Comparison of ENCODE assay signal across 1 cellular context in the genomic region with DNA sequence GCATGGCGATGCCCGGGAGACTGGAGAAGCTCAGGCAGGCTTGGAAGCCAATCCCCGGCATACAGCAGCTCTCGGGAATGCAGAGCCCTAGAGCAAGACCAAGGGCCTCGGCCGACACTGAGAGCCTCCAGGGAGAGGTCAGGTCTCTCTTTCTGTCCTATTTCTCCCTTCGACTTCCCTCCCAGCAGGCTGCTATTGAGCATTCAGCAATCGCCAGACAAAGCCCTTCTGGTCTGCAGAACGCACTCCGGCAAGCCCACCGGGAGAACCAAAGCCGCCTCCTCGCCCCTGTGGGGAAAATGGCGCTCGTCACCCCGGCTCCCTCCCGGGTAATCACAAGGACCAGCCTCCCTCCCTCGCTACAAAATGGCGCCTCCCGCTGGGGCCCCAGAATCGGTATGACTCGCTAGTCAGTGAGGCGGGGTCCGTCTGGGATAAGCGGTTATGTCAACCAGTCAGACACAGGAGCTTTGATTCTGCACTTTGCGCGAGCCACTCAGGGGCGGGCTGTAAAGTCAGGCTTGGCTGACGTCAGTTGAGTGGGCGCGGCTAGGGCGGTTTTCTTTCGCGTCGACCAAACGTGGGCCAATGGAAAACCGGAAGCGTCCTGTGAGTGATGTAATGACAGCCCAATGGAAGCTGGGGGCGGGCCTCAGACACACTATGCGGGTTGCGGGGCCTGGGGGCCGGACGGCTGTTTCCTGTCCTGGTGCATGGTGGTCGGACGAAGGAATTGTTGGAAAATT.
TF ChIP-seq lines count a peak whose summit lies in the region.

Gene ZNF143, plus strand, starts transcription at position 691 of the 746 bp plus-strand sequence. CDS start 10,297 bp downstream, outside the sequence.

TF ChIP-seq in GM12878, 131 proteins besides CTCF, POLR2A, EP300 and RAD21 (continued from another document and continues in another):
- TF ChIP-seq CBX5 (IDR thresholded peaks at IDR 0.05; ENCODE audit: low read depth): peak; percentile 79; the same call in 1 of the 2 replicates
- TF ChIP-seq GABPA (IDR thresholded peaks at IDR 0.05; ENCODE audit: low read depth): peak; percentile 94
- TF ChIP-seq SREBF2 (IDR thresholded peaks at IDR 0.05; ENCODE audit: low read length): no peak
- TF ChIP-seq EGR1 (IDR thresholded peaks at IDR 0.05; ENCODE audit: borderline replicate concordance in 1 of 2, low read depth in 2 of 2, low read length in 2 of 2): peak in 1 of 2 experiments; percentile 33; a peak in 1 of 3 replicates
- no peak for TF ChIP-seq SUPT20H (IDR thresholded peaks at IDR 0.05; ENCODE audit: borderline replicate concordance, control insufficient read depth, low read depth, low read length)
- TF ChIP-seq TCF7 (IDR thresholded peaks at IDR 0.05; ENCODE audit: borderline replicate concordance): no peak; the same call in 1 of the 2 replicates
- TF ChIP-seq MYB (IDR thresholded peaks at IDR 0.05; ENCODE audit: borderline replicate concordance, low read depth, low read length): no peak
- peak; percentile 97 for TF ChIP-seq YY1 (IDR thresholded peaks at IDR 0.05; ENCODE audit: low read depth, low read length)
- no peak for TF ChIP-seq YBX1 (IDR thresholded peaks at IDR 0.05)
- peak; percentile 79 for TF ChIP-seq NR2C1 (IDR thresholded peaks at IDR 0.05)
- no peak; the same call in 1 of the 2 replicates for TF ChIP-seq JUNB (IDR thresholded peaks at IDR 0.05)
- TF ChIP-seq KDM1A (IDR thresholded peaks at IDR 0.05; ENCODE audit: borderline replicate concordance): no peak
- TF ChIP-seq RCOR1 (conservative IDR thresholded peaks at IDR 0.05; ENCODE audit: low read depth, low read length): no peak
- TF ChIP-seq, protein P1, sequence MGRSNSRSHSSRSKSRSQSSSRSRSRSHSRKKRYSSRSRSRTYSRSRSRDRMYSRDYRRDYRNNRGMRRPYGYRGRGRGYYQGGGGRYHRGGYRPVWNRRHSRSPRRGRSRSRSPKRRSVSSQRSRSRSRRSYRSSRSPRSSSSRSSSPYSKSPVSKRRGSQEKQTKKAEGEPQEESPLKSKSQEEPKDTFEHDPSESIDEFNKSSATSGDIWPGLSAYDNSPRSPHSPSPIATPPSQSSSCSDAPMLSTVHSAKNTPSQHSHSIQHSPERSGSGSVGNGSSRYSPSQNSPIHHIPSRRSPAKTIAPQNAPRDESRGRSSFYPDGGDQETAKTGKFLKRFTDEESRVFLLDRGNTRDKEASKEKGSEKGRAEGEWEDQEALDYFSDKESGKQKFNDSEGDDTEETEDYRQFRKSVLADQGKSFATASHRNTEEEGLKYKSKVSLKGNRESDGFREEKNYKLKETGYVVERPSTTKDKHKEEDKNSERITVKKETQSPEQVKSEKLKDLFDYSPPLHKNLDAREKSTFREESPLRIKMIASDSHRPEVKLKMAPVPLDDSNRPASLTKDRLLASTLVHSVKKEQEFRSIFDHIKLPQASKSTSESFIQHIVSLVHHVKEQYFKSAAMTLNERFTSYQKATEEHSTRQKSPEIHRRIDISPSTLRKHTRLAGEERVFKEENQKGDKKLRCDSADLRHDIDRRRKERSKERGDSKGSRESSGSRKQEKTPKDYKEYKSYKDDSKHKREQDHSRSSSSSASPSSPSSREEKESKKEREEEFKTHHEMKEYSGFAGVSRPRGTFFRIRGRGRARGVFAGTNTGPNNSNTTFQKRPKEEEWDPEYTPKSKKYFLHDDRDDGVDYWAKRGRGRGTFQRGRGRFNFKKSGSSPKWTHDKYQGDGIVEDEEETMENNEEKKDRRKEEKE (IDR thresholded peaks at IDR 0.05): no peak
- no peak for TF ChIP-seq ZNF622 (IDR thresholded peaks at IDR 0.05)
- TF ChIP-seq, protein P2, sequence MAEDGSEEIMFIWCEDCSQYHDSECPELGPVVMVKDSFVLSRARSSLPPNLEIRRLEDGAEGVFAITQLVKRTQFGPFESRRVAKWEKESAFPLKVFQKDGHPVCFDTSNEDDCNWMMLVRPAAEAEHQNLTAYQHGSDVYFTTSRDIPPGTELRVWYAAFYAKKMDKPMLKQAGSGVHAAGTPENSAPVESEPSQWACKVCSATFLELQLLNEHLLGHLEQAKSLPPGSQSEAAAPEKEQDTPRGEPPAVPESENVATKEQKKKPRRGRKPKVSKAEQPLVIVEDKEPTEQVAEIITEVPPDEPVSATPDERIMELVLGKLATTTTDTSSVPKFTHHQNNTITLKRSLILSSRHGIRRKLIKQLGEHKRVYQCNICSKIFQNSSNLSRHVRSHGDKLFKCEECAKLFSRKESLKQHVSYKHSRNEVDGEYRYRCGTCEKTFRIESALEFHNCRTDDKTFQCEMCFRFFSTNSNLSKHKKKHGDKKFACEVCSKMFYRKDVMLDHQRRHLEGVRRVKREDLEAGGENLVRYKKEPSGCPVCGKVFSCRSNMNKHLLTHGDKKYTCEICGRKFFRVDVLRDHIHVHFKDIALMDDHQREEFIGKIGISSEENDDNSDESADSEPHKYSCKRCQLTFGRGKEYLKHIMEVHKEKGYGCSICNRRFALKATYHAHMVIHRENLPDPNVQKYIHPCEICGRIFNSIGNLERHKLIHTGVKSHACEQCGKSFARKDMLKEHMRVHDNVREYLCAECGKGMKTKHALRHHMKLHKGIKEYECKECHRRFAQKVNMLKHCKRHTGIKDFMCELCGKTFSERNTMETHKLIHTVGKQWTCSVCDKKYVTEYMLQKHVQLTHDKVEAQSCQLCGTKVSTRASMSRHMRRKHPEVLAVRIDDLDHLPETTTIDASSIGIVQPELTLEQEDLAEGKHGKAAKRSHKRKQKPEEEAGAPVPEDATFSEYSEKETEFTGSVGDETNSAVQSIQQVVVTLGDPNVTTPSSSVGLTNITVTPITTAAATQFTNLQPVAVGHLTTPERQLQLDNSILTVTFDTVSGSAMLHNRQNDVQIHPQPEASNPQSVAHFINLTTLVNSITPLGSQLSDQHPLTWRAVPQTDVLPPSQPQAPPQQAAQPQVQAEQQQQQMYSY (CRISPR knock-in tag; IDR thresholded peaks at IDR 0.05): no peak
- no peak for TF ChIP-seq SREBF1 (IDR thresholded peaks at IDR 0.05; ENCODE audit: low read length)
- no peak for TF ChIP-seq ZNF217 (IDR thresholded peaks at IDR 0.05)
- TF ChIP-seq ZNF24 (IDR thresholded peaks at IDR 0.05): no peak
- no peak for TF ChIP-seq ASH2L (IDR thresholded peaks at IDR 0.05; ENCODE audit: borderline replicate concordance, low read depth)
- peak; percentile 53 for TF ChIP-seq SIX5 (IDR thresholded peaks at IDR 0.05; ENCODE audit: low read depth, low read length, severe bottlenecking)
- TF ChIP-seq, protein P3, sequence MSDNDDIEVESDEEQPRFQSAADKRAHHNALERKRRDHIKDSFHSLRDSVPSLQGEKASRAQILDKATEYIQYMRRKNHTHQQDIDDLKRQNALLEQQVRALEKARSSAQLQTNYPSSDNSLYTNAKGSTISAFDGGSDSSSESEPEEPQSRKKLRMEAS (IDR thresholded peaks at IDR 0.05; ENCODE audit: low read depth, low read length): no peak
- peak; percentile 97 for TF ChIP-seq CREM (IDR thresholded peaks at IDR 0.05; ENCODE audit: low read depth)
- TF ChIP-seq MTA2 (IDR thresholded peaks at IDR 0.05; ENCODE audit: low read depth): no peak
- TF ChIP-seq ZNF687 (IDR thresholded peaks at IDR 0.05): peak; percentile 61
- TF ChIP-seq KAT2A (conservative IDR thresholded peaks at IDR 0.05; ENCODE audit: control insufficient read depth, low read depth, low read length): no peak
- no peak for TF ChIP-seq MEF2B (IDR thresholded peaks at IDR 0.05; ENCODE audit: partially characterized antibody, poor library complexity, severe bottlenecking)
- no peak for TF ChIP-seq PAX5 (IDR thresholded peaks at IDR 0.05; ENCODE audit: borderline replicate concordance, low read depth, low read length)
- TF ChIP-seq RELB (IDR thresholded peaks at IDR 0.05; ENCODE audit: low read depth): peak; percentile 79; the same call in 1 of the 2 replicates
- 0 out of 4 replicates have a peak, but pooled peaks of 1 of the 2 experiments have one; percentile 36 for TF ChIP-seq ETV6 (conservative IDR thresholded peaks at IDR 0.05 in 1 of 2, IDR thresholded peaks at IDR 0.05 in 1 of 2; ENCODE audit: borderline replicate concordance in 1 of 2, low read depth in 1 of 2)
- TF ChIP-seq, protein P4, sequence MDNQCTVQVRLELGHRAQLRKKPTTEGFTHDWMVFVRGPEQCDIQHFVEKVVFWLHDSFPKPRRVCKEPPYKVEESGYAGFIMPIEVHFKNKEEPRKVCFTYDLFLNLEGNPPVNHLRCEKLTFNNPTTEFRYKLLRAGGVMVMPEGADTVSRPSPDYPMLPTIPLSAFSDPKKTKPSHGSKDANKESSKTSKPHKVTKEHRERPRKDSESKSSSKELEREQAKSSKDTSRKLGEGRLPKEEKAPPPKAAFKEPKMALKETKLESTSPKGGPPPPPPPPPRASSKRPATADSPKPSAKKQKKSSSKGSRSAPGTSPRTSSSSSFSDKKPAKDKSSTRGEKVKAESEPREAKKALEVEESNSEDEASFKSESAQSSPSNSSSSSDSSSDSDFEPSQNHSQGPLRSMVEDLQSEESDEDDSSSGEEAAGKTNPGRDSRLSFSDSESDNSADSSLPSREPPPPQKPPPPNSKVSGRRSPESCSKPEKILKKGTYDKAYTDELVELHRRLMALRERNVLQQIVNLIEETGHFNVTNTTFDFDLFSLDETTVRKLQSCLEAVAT (IDR thresholded peaks at IDR 0.05): 0 out of 2 replicates have a peak, but pooled peaks have one; percentile 72
- TF ChIP-seq SMARCA5 (IDR thresholded peaks at IDR 0.05): peak; percentile 51
- no peak for TF ChIP-seq ZZZ3 (IDR thresholded peaks at IDR 0.05; ENCODE audit: control insufficient read depth, insufficient read length, low read depth)
- TF ChIP-seq, protein P5, sequence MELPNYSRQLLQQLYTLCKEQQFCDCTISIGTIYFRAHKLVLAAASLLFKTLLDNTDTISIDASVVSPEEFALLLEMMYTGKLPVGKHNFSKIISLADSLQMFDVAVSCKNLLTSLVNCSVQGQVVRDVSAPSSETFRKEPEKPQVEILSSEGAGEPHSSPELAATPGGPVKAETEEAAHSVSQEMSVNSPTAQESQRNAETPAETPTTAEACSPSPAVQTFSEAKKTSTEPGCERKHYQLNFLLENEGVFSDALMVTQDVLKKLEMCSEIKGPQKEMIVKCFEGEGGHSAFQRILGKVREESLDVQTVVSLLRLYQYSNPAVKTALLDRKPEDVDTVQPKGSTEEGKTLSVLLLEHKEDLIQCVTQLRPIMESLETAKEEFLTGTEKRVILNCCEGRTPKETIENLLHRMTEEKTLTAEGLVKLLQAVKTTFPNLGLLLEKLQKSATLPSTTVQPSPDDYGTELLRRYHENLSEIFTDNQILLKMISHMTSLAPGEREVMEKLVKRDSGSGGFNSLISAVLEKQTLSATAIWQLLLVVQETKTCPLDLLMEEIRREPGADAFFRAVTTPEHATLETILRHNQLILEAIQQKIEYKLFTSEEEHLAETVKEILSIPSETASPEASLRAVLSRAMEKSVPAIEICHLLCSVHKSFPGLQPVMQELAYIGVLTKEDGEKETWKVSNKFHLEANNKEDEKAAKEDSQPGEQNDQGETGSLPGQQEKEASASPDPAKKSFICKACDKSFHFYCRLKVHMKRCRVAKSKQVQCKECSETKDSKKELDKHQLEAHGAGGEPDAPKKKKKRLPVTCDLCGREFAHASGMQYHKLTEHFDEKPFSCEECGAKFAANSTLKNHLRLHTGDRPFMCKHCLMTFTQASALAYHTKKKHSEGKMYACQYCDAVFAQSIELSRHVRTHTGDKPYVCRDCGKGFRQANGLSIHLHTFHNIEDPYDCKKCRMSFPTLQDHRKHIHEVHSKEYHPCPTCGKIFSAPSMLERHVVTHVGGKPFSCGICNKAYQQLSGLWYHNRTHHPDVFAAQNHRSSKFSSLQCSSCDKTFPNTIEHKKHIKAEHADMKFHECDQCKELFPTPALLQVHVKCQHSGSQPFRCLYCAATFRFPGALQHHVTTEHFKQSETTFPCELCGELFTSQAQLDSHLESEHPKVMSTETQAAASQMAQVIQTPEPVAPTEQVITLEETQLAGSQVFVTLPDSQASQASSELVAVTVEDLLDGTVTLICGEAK (IDR thresholded peaks at IDR 0.05; ENCODE audit: borderline replicate concordance): peak; percentile 95
- peak; percentile 73 for TF ChIP-seq BACH1 (IDR thresholded peaks at IDR 0.05; ENCODE audit: borderline replicate concordance)
